In the genomic region with DNA sequence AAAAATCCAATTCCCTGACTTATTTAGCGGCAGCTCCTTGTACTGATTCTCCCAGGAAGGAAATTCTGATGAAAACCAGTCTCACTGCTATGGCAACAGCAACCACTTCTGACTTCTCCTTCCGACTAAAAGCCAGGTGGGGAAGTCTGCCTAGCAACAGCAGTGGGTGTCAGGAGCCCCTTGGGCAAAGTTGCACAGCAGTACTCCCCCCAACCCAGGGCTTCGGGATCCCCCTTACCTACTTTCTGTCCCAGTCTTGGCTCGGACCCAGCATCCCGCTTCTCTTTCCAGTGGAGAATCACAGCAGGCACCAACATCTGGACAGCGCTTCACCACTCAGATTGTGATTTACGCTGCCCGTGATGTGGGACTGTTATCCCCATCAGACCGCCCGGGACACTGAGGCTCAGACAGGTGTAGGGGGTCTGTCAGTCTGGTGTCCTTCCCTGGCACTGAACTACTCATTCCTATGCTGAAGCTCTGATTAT, we compare ENCODE assay signal across 19 cellular contexts. TPM values are rescaled to one million over a fixed set of nuclear protein-coding genes. Genes with fewer than 3 reads are reported as not detected.
A peak's percentile ranks its signal among the peaks of the same experiment; 100 is the strongest.
DNase-seq lines count a peak whose midpoint lies in the region; TF ChIP-seq lines count a peak whose summit lies in the region.
"Had no signal": no experiment of that assay in that cellular context is flagged by ENCODE, and none has a peak within 500 bp of the region (broad histone marks: within the 10 kb centered on the region; RNA-seq: fewer than 3 reads in every experiment).

No MANE protein-coding gene starts in this region.

- no peak overlapping the region for H3K27ac Mint-ChIP-seq in activated naive CD8-positive, alpha-beta T cell treated with anti-CD3 and anti-CD28 coated beads for 36 hours
- H3K27ac Mint-ChIP-seq: CD8-positive, alpha-beta memory T cell had no signal

- no peak overlapping the region for H3K4me3 Mint-ChIP-seq in activated naive CD8-positive, alpha-beta T cell treated with anti-CD3 and anti-CD28 coated beads for 36 hours
- H3K4me3 Mint-ChIP-seq: CD8-positive, alpha-beta memory T cell had no signal

- H3F3A ChIP-seq in GM23248 (ENCODE audit: insufficient read depth) (no peaks in the 10 kb centered on the region), SK-N-SH (replicated peaks; ENCODE audit: insufficient read depth) (no peaks in the 10 kb centered on the region), neural cell (ENCODE audit: insufficient read depth, low read length, poor library complexity, severe bottlenecking) (no peaks in the 10 kb centered on the region)

- H2AFZ ChIP-seq in GM23248 = no peak overlapping the region
- no peak overlapping the region for H2AFZ ChIP-seq in SK-N-SH (ENCODE audit: low read depth)
- H2AFZ ChIP-seq in neural cell (ENCODE audit: low read depth, low read length) = no peak overlapping the region
- no peak overlapping the region for H2AFZ ChIP-seq in OCI-LY7 (ENCODE audit: low read length)

- H3K27me3 ChIP-seq in GM23248 (replicated peaks; ENCODE audit: insufficient read depth) = peaks cover 4% of the 10 kb centered on the region; the same call in 1 of the 2 replicates
- no peaks in the 10 kb centered on the region for H3K27me3 ChIP-seq in SK-N-SH (ENCODE audit: insufficient read depth)
- H3K27me3 ChIP-seq in dorsolateral prefrontal cortex = no peaks in the 10 kb centered on the region
- H3K27me3 ChIP-seq in neural cell (ENCODE audit: insufficient read depth, low read depth, low read length) = no peaks in the 10 kb centered on the region
- H3K27me3 ChIP-seq: BLaER1 treated with 17β-estradiol and CSF1 and Interleukin-3, amounts not matched to agents 10 nM and 100 nM had no signal

- H3K9me3 ChIP-seq in GM23248 (ENCODE audit: low read depth) (no peaks in the 10 kb centered on the region), SK-N-SH (no peaks in the 10 kb centered on the region), neural cell (ENCODE audit: low read length) (no peaks in the 10 kb centered on the region), OCI-LY7 (ENCODE audit: low read length) (no peaks in the 10 kb centered on the region)

- H3K4me1 Mint-ChIP-seq in activated naive CD8-positive, alpha-beta T cell treated with anti-CD3 and anti-CD28 coated beads for 36 hours = no peaks in the 10 kb centered on the region
- H3K4me1 Mint-ChIP-seq: CD8-positive, alpha-beta memory T cell had no signal

- H3K9me3 Mint-ChIP-seq in activated naive CD8-positive, alpha-beta T cell treated with anti-CD3 and anti-CD28 coated beads for 36 hours = peaks cover 7% of the 10 kb centered on the region

- CTCF ChIA-PET in SK-N-SH (lab: Yijun Ruan, JAX) (interaction anchor here (0.7 to 4.6 kb wide), 3 partner anchors 17 to 31 kb away, joined by 3 to 49 read pairs (median 4); no protein-coding TSS in a partner anchor), OCI-LY7 (lab: Charles Lee; ENCODE audit: unreplicated experiment) (no interaction called here)

- H3K36me3 Mint-ChIP-seq in activated naive CD8-positive, alpha-beta T cell treated with anti-CD3 and anti-CD28 coated beads for 36 hours = no peaks in the 10 kb centered on the region

- 21 to 22% methylated on average over 10 of the region's 10 CpGs for WGBS in GM23248 (ENCODE audit: low coverage in 1 of 2, low lambda C conversion rate in 2 of 2, missing lambda C conversion rate in 2 of 2), 2 experiments
- WGBS in SK-N-SH (ENCODE audit: low lambda C conversion rate) = 50% methylated on average over 10 of the region's 10 CpGs

- POLR2A ChIA-PET in SK-N-SH (lab: Yijun Ruan, JAX) = interaction anchor here (0.6 kb wide), 1 partner anchor 12 kb away, joined by 3 read pairs; no protein-coding TSS in a partner anchor
- POLR2A ChIA-PET in OCI-LY7 (lab: Charles Lee) = no interaction called here

- no peak overlapping the region for H3K9ac ChIP-seq in GM23248
- H3K9ac ChIP-seq in SK-N-SH = no peak overlapping the region
- H3K9ac ChIP-seq in neural cell (ENCODE audit: low read length) = peak overlapping the region; percentile 17
- H3K9ac ChIP-seq: BLaER1 treated with 17β-estradiol and CSF1 and Interleukin-3, amounts not matched to agents 10 nM and 100 nM had no signal

- in situ Hi-C loops in GM23248 (cut with MboI) = no loop called here

- H3K79me2 ChIP-seq in GM23248 (ENCODE audit: insufficient read depth) (no peaks in the 10 kb centered on the region), SK-N-SH (ENCODE audit: insufficient read depth) (no peaks in the 10 kb centered on the region), neural cell (replicated peaks; ENCODE audit: insufficient read depth, low read length) (no peaks in the 10 kb centered on the region), OCI-LY7 (ENCODE audit: insufficient read depth, low read depth, low read length) (no peaks in the 10 kb centered on the region)

- H3K36me3 ChIP-seq in GM23248 (ENCODE audit: low read depth) (no peaks in the 10 kb centered on the region), SK-N-SH (replicated peaks in 1 of 2; ENCODE audit: control insufficient read depth in 1 of 2, insufficient read depth in 2 of 2, low read length in 1 of 2) (no peaks in the 10 kb centered on the region), neural cell (ENCODE audit: insufficient read depth, low read length) (no peaks in the 10 kb centered on the region), OCI-LY7 (ENCODE audit: insufficient read depth, low read length) (no peaks in the 10 kb centered on the region)
- H3K36me3 ChIP-seq: BLaER1 treated with 17β-estradiol and CSF1 and Interleukin-3, amounts not matched to agents 10 nM and 100 nM had no signal

- DNase-seq in GM23248 = peak; percentile 15
- DNase-seq in SK-N-SH = peak; percentile 55
- no peak for DNase-seq in dorsolateral prefrontal cortex
- no peak for DNase-seq in activated naive CD8-positive, alpha-beta T cell treated with anti-CD3 and anti-CD28 coated beads for 36 hours
- DNase-seq in NCI-H146 treated with DMSO at 0.1 percent for 48 hours (lab: John Stamatoyannopoulos, UW; ENCODE audit: unreplicated experiment) = no peak
- no peak for DNase-seq in OCI-LY7 (ENCODE audit: low spot score)
- DNase-seq in DMS53 (lab: John Stamatoyannopoulos, UW) = no peak
- DNase-seq: CD8-positive, alpha-beta memory T cell; GF-D8; GOT3; KG1; NCI-H187 treated with DMSO at 0.1 percent for 48 hours; NCI-H510A; NCI-H748 treated with DMSO at 0.1 percent for 48 hours; NK-92 treated with Interleukin-12 subunit alpha and Interleukin-12 subunit beta, amount 100 ng/mL, for 24 hours; SHP77; T-helper 1 cell had no signal

- H4K20me1 ChIP-seq in GM23248 (ENCODE audit: insufficient read depth) (no peaks in the 10 kb centered on the region), SK-N-SH (ENCODE audit: insufficient read depth) (no peaks in the 10 kb centered on the region), neural cell (ENCODE audit: insufficient read depth) (no peaks in the 10 kb centered on the region), OCI-LY7 (ENCODE audit: insufficient read depth, low read length) (no peaks in the 10 kb centered on the region)
- H4K20me1 ChIP-seq: BLaER1 treated with 17β-estradiol and CSF1 and Interleukin-3, amounts not matched to agents 10 nM and 100 nM had no signal

- intact Hi-C loops in dorsolateral prefrontal cortex (cut with DNase I) (no loop called here), OCI-LY7 (cut with micrococcal nuclease; ENCODE audit: unreplicated experiment) (no loop called here)

- H3K9me2 ChIP-seq in GM23248 (ENCODE audit: insufficient read depth) (no peaks in the 10 kb centered on the region), SK-N-SH (no peaks in the 10 kb centered on the region), neural cell (ENCODE audit: insufficient read depth, low read length) (no peaks in the 10 kb centered on the region), OCI-LY7 (ENCODE audit: insufficient read depth, low read length) (no peaks in the 10 kb centered on the region)

- H3K4me2 ChIP-seq in GM23248 (ENCODE audit: unreplicated experiment) = no peak overlapping the region
- no peak overlapping the region for H3K4me2 ChIP-seq in SK-N-SH
- H3K4me2 ChIP-seq in neural cell (ENCODE audit: low read length) = no peak overlapping the region
- H3K4me2 ChIP-seq in OCI-LY7 (ENCODE audit: low read length) = no peak overlapping the region
- H3K4me2 ChIP-seq: BLaER1 treated with 17β-estradiol and CSF1 and Interleukin-3, amounts not matched to agents 10 nM and 100 nM had no signal

- H3K27ac ChIP-seq in GM23248 (no peak overlapping the region), SK-N-SH (ENCODE audit: low read depth in 2 of 2, low read length in 1 of 2) (peak overlapping the region in 1 of 2 experiments; percentile 82; a peak in 2 of 4 replicates), dorsolateral prefrontal cortex (peak overlapping the region in 37 of 59 donors; percentile 4 to 97 (median 59)), neural cell (ENCODE audit: low read length) (peak overlapping the region; percentile 48), OCI-LY7 (ENCODE audit: low read depth, low read length, poor library complexity, severe bottlenecking) (no peak overlapping the region)
- H3K27ac ChIP-seq: BLaER1 treated with 17β-estradiol and CSF1 and Interleukin-3, amounts not matched to agents 10 nM and 100 nM had no signal

- H3K27me3 Mint-ChIP-seq in activated naive CD8-positive, alpha-beta T cell treated with anti-CD3 and anti-CD28 coated beads for 36 hours = no peaks in the 10 kb centered on the region

- no peaks in the 10 kb centered on the region for H3K4me1 ChIP-seq in GM23248 (ENCODE audit: insufficient read depth)
- peaks cover 0 to 36% of the 10 kb centered on the region in 2 experiments; a peak in 2 of 4 replicates for H3K4me1 ChIP-seq in SK-N-SH (ENCODE audit: control insufficient read depth in 1 of 2, insufficient read depth in 2 of 2, low read depth in 1 of 2, low read length in 1 of 2)
- no peaks in the 10 kb centered on the region for H3K4me1 ChIP-seq in OCI-LY7 (ENCODE audit: insufficient read depth, low read length, poor library complexity, severe bottlenecking)

- TF ChIP-seq EP300 in SK-N-SH (IDR thresholded peaks at IDR 0.05; ENCODE audit: borderline replicate concordance in 1 of 2, low read depth in 1 of 2, low read length in 1 of 2) (no peak; a peak in 1 of 4 replicates), neural cell (conservative IDR thresholded peaks at IDR 0.05; ENCODE audit: poor library complexity, severe bottlenecking) (peak; percentile 14)

- H3K4me3 ChIP-seq in GM23248 = no peak overlapping the region
- H3K4me3 ChIP-seq in SK-N-SH (ENCODE audit: low read depth in 2 of 2, low read length in 1 of 2) = no peak overlapping the region
- H3K4me3 ChIP-seq in dorsolateral prefrontal cortex = no peak overlapping the region
- peak overlapping the region; percentile 7 for H3K4me3 ChIP-seq in neural cell (ENCODE audit: low read length)
- H3K4me3 ChIP-seq in OCI-LY7 (ENCODE audit: low read depth, low read length, poor library complexity, severe bottlenecking) = no peak overlapping the region
- H3K4me3 ChIP-seq: BLaER1 treated with 17β-estradiol and CSF1 and Interleukin-3, amounts not matched to agents 10 nM and 100 nM had no signal

- BruUV-seq in OCI-LY7 (replicated peaks; lab: Mats Ljungman, UMichigan) = no TSS peak

- TF ChIP-seq RAD21 in SK-N-SH (IDR thresholded peaks at IDR 0.05; ENCODE audit: low read length) = no peak
- TF ChIP-seq RAD21 in neural cell (conservative IDR thresholded peaks at IDR 0.05) = no peak

- no peak for TF ChIP-seq CTCF in SK-N-SH (IDR thresholded peaks at IDR 0.05)
- TF ChIP-seq CTCF in dorsolateral prefrontal cortex (IDR thresholded peaks at IDR 0.05 in 54 of 56, conservative IDR thresholded peaks at IDR 0.05 in 2 of 56; ENCODE audit: low read depth in 1 of 56, partially characterized antibody in 56 of 56) = no peak
- peak; percentile 10 for TF ChIP-seq CTCF in neural cell (IDR thresholded peaks at IDR 0.05; ENCODE audit: poor library complexity, severe bottlenecking)
- TF ChIP-seq CTCF in OCI-LY7 (conservative IDR thresholded peaks at IDR 0.05; ENCODE audit: low read length) = no peak

RNA-seq across cellular contexts. Expression of gene NKAIN1, which starts 24.6 kb away (rescaled TPM):
- 0.11 TPM in 1 of 2 replicates, not detected in the other for total RNA-seq in GM23248 (2014; rRNA removed; shearing (Covaris generic))
- polyA plus RNA-seq in GM23248 (2016; fragmentation: Nextera tagmentation; extraction: Ambion mirVana) = not detected in 2 replicates
- polyA plus RNA-seq in SK-N-SH (2012; rRNA removed) = 0.54 and 0.96 TPM in 2 replicates
- 0.58 and 1.3 TPM in 2 replicates for polyA plus RNA-seq in SK-N-SH (2012; cell fraction: cytosol; rRNA removed)
- polyA plus RNA-seq in SK-N-SH (2012; cell fraction: nucleus; rRNA removed) = 0.22 and 0.32 TPM in 2 replicates
- 10 to 100 TPM in 84 of 120 experiments, 1 to 10 TPM in 36; 3.6 to 42.1 (median 11.7) TPM for total RNA-seq in dorsolateral prefrontal cortex
- 33.4 and 55.3 TPM in 2 replicates for polyA plus RNA-seq in neural cell
- polyA minus RNA-seq in neural cell = 52.8 and 54.5 TPM in 2 replicates
- total RNA-seq in activated naive CD8-positive, alpha-beta T cell treated with anti-CD3 and anti-CD28 coated beads for 36 hours = not detected
- total RNA-seq in OCI-LY7 (2014; rRNA removed; shearing (Covaris generic)) = not detected in 2 replicates
- not detected in 2 replicates for total RNA-seq in OCI-LY7 (2022)
- total RNA-seq: CD8-positive, alpha-beta memory T cell had no signal
- polyA plus RNA-seq: CD8-positive, alpha-beta memory T cell had no signal

Comparison
In these comparisons a context has a peak if more than half of its experiments do, and no peak if none do; other contexts are left out.
1. DNase-seq: peak in GM23248 (single experiment) and SK-N-SH (single experiment); none in dorsolateral prefrontal cortex (0 of 10), activated naive CD8-positive, alpha-beta T cell treated with anti-CD3 and anti-CD28 coated beads for 36 hours (single experiment), NCI-H146 treated with DMSO at 0.1 percent for 48 hours (single experiment), OCI-LY7 (single experiment) and DMS53 (single experiment).
2. H3K27ac ChIP-seq: peak in dorsolateral prefrontal cortex (37 of 59) and neural cell (single experiment); none in GM23248 (single experiment) and OCI-LY7 (single experiment).